Comparison of ENCODE assay signal across 14 cellular contexts in the genomic region with DNA sequence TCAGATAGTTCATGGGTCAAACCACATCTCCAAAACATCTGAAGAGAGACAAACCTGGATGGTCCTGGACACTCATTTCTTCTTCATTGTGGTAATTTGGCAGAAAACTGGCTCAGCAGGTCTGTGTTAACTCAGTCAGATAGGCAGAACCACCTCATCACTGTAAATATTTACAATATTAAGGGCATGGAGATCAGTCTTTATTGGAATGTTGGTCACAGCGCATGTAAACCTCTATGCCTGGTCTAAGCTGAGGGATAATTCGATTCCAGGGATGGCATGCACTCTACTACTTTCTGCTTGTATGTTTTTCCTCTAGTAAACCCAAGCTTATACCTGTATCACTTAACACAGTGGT. TPM values are rescaled to one million over a fixed set of nuclear protein-coding genes. Genes with fewer than 3 reads are reported as not detected.
DNase-seq lines count a peak whose midpoint lies in the region; ATAC-seq, FAIRE-seq and TF ChIP-seq lines count a peak whose summit lies in the region.
"Had no signal": no experiment of that assay in that cellular context is flagged by ENCODE, and none has a peak within 500 bp of the region (broad histone marks: within the 10 kb centered on the region; RNA-seq: fewer than 3 reads in every experiment).

No MANE protein-coding gene starts in this region.

- ATAC-seq in heart left ventricle (no peak), HepG2 (no peak), right lobe of liver (no peak)
- ATAC-seq: CD8-positive, alpha-beta T cell had no signal

- CTCF ChIA-PET in HepG2 (lab: Yijun Ruan, JAX; ENCODE audit: low intra/inter-chr PET ratio, low total read pairs) = interaction anchor here (1.6 to 2.2 kb wide), 4 partner anchors 103 to 421 kb away, joined by 4 to 26 read pairs (median 10); no protein-coding TSS in a partner anchor

- WGBS in heart left ventricle, 4 donors = 68 to 82% (median 76%) methylated on average over 2 of the region's 2 CpGs
- WGBS in HepG2 (ENCODE audit: low lambda C conversion rate) = 32% methylated on average over 2 of the region's 2 CpGs
- 48% methylated on average over 2 of the region's 2 CpGs for WGBS in right lobe of liver (ENCODE audit: insufficient coverage, low coverage, low lambda C conversion rate, missing lambda C conversion rate)

- H3K9ac ChIP-seq in HepG2 (ENCODE audit: insufficient read depth, low read depth, low read length) = no peak overlapping the region
- H3K9ac ChIP-seq: BLaER1 had no signal

- H3K4me1 ChIP-seq in heart left ventricle = peaks cover 0 to 46% (median 12%) of the 10 kb centered on the region in 12 donors
- H3K4me1 ChIP-seq in right atrium auricular region = peaks cover 0 to 22% of the 10 kb centered on the region in 2 donors
- peaks cover 27% of the 10 kb centered on the region for H3K4me1 ChIP-seq in HepG2 (ENCODE audit: insufficient read depth, low read length)
- H3K4me1 ChIP-seq in right lobe of liver = peaks cover 0 to 4% (median 0%) of the 10 kb centered on the region in 4 donors

- H3K9me3 ChIP-seq in heart left ventricle = no peaks in the 10 kb centered on the region
- H3K9me3 ChIP-seq in right atrium auricular region = no peaks in the 10 kb centered on the region
- no peaks in the 10 kb centered on the region for H3K9me3 ChIP-seq in HepG2 (ENCODE audit: low read length)
- H3K9me3 ChIP-seq in right lobe of liver = no peaks in the 10 kb centered on the region
- H3K9me3 ChIP-seq: BLaER1 had no signal

- POLR2A ChIA-PET in HepG2 (lab: Yijun Ruan, JAX) = no interaction called here

- no TSS peak for BruUV-seq in HepG2 (replicated peaks; lab: Mats Ljungman, UMichigan)

- DNase-seq in heart left ventricle (no peak), right atrium auricular region (ENCODE audit: low spot score) (no peak), HepG2 (ENCODE audit: low spot score) (no peak), right lobe of liver (no peak), SIG-M5 (lab: John Stamatoyannopoulos, UW) (no peak)
- no peak for DNase-seq in activated T-cell treated with anti-CD3 and anti-CD28 coated beads, Interleukin-2, amount 50 U/mL, for 24 hours
- DNase-seq: 8988T; Calu3; CD8-positive, alpha-beta T cell; H9 had no signal

- no peak overlapping the region for H3K4me3 ChIP-seq in heart left ventricle
- no peak overlapping the region for H3K4me3 ChIP-seq in right atrium auricular region
- H3K4me3 ChIP-seq in HepG2 (replicated peaks in 1 of 3; ENCODE audit: insufficient read depth in 1 of 3, low read depth in 2 of 3, low read length in 3 of 3) = no peak overlapping the region
- no peak overlapping the region for H3K4me3 ChIP-seq in right lobe of liver
- H3K4me3 ChIP-seq: BLaER1 had no signal

- H3K27me3 ChIP-seq in heart left ventricle (no peaks in the 10 kb centered on the region), right atrium auricular region (no peaks in the 10 kb centered on the region), HepG2 (ENCODE audit: control insufficient read depth in 1 of 2, insufficient read depth in 2 of 2, low read length in 2 of 2) (peaks cover 0 to 8% of the 10 kb centered on the region in 2 experiments; a peak in 2 of 5 replicates), right lobe of liver (no peaks in the 10 kb centered on the region)
- H3K27me3 ChIP-seq: BLaER1 had no signal

- peaks cover 4% of the 10 kb centered on the region for H3K79me2 ChIP-seq in HepG2 (ENCODE audit: insufficient read depth, low read length)

- H3K4me3 Mint-ChIP-seq in activated T-cell treated with anti-CD3 and anti-CD28 coated beads, Interleukin-2, amount 50 U/mL, for 24 hours = no peak overlapping the region
- H3K4me3 Mint-ChIP-seq: CD14-positive monocyte; CD8-positive, alpha-beta T cell; H9 had no signal

- in situ Hi-C loops in HepG2 (cut with HindIII; ENCODE audit: extremely low pct_ligation_motif_present, low pct_unique_long_range_greater_than_20kb) = loop anchor here (10.0 kb wide), 1 partner anchor 138 kb away; no protein-coding TSS in a partner anchor

- no peaks in the 10 kb centered on the region for H4K20me1 ChIP-seq in HepG2 (ENCODE audit: insufficient read depth, low read length)
- H4K20me1 ChIP-seq: BLaER1 had no signal

- H3K36me3 ChIP-seq in heart left ventricle = no peaks in the 10 kb centered on the region
- H3K36me3 ChIP-seq in right atrium auricular region = no peaks in the 10 kb centered on the region
- H3K36me3 ChIP-seq in HepG2 (replicated peaks in 1 of 2; ENCODE audit: control insufficient read depth in 1 of 2, insufficient read depth in 2 of 2, low read length in 2 of 2) = no peaks in the 10 kb centered on the region
- no peaks in the 10 kb centered on the region for H3K36me3 ChIP-seq in right lobe of liver
- H3K36me3 ChIP-seq: BLaER1 had no signal

- no peak overlapping the region for H2AFZ ChIP-seq in HepG2 (ENCODE audit: low read length)

- H3K27me3 Mint-ChIP-seq in activated T-cell treated with anti-CD3 and anti-CD28 coated beads, Interleukin-2, amount 50 U/mL, for 24 hours = no peaks in the 10 kb centered on the region

- TF ChIP-seq RAD21 in HepG2 (CRISPR knock-in tag; IDR thresholded peaks at IDR 0.05) = no peak

- no peak for FAIRE-seq in HepG2 (lab: Jason Lieb, UNC)
- FAIRE-seq: H1 had no signal

- no peaks in the 10 kb centered on the region for H3K9me3 Mint-ChIP-seq in activated T-cell treated with anti-CD3 and anti-CD28 coated beads, Interleukin-2, amount 50 U/mL, for 24 hours
- H3K9me3 Mint-ChIP-seq: CD14-positive monocyte; CD8-positive, alpha-beta T cell; H9 had no signal

- H3K36me3 Mint-ChIP-seq in activated T-cell treated with anti-CD3 and anti-CD28 coated beads, Interleukin-2, amount 50 U/mL, for 24 hours (ENCODE audit: low read depth) = peaks cover 13% of the 10 kb centered on the region

- no peak overlapping the region for H3K27ac Mint-ChIP-seq in activated T-cell treated with anti-CD3 and anti-CD28 coated beads, Interleukin-2, amount 50 U/mL, for 24 hours
- H3K27ac Mint-ChIP-seq: CD14-positive monocyte; CD8-positive, alpha-beta T cell; H9 had no signal

- intact Hi-C loops in heart left ventricle (cut with DNase I) (loop anchor here in 8 of 10 donors (2.0 to 10.0 kb wide), 8 partner anchors 122 to 735 kb away; a partner anchor contains a TSS), HepG2 (cut with micrococcal nuclease; ENCODE audit: unreplicated experiment) (loop anchor here (1.0 kb wide), 2 partner anchors 103 to 137 kb away; no protein-coding TSS in a partner anchor), right lobe of liver (cut with DNase I) (loop anchor here in 1 of 2 donors (10.0 kb wide), 2 partner anchors 138 to 418 kb away; no protein-coding TSS in a partner anchor)

- 0 out of 2 replicates have a peak overlapping the region, but pooled peaks have one; percentile 40 for H3K4me2 ChIP-seq in HepG2 (ENCODE audit: low read depth, low read length)
- H3K4me2 ChIP-seq: BLaER1 had no signal

- peaks cover 31% of the 10 kb centered on the region for H3K4me1 Mint-ChIP-seq in activated T-cell treated with anti-CD3 and anti-CD28 coated beads, Interleukin-2, amount 50 U/mL, for 24 hours (ENCODE audit: low read depth)

- no peak for TF ChIP-seq CTCF in heart left ventricle (IDR thresholded peaks at IDR 0.05)
- TF ChIP-seq CTCF in right atrium auricular region (IDR thresholded peaks at IDR 0.05) = no peak
- TF ChIP-seq CTCF in HepG2 (CRISPR knock-in tag; IDR thresholded peaks at IDR 0.05) = no peak
- no peak for TF ChIP-seq CTCF in right lobe of liver (IDR thresholded peaks at IDR 0.05)
- no peak for TF ChIP-seq CTCF in VCaP (conservative IDR thresholded peaks at IDR 0.05)

- no peak for TF ChIP-seq POLR2A in heart left ventricle (IDR thresholded peaks at IDR 0.05)
- no peak for TF ChIP-seq POLR2A in HepG2 (IDR thresholded peaks at IDR 0.05; ENCODE audit: insufficient read depth in 1 of 2, low read depth in 2 of 2, low read length in 2 of 2)
- no peak for TF ChIP-seq POLR2A in right lobe of liver (IDR thresholded peaks at IDR 0.05)

- TF ChIP-seq EP300 in HepG2 (IDR thresholded peaks at IDR 0.05; ENCODE audit: low read depth in 2 of 2, low read length in 2 of 2) = no peak
- TF ChIP-seq EP300 in HepG2 (CRISPR knock-in tag; IDR thresholded peaks at IDR 0.05; ENCODE audit: borderline replicate concordance) = no peak

- H3K27ac ChIP-seq in heart left ventricle (peak overlapping the region in 9 of 12 donors; percentile 2 to 76 (median 64)), right atrium auricular region (peak overlapping the region in 1 of 2 donors; percentile 89), HepG2 (ENCODE audit: extremely low read length, insufficient read depth, low read length) (no peak overlapping the region), right lobe of liver (no peak overlapping the region), VCaP (peak overlapping the region; percentile 47)
- H3K27ac ChIP-seq: BLaER1 had no signal

RNA-seq across cellular contexts. Expression of a gene that starts 4.0 kb away (rescaled TPM):
- 10 to 100 TPM; 17.0 to 31.9 (median 22.9) TPM for total RNA-seq in heart left ventricle
- 10 to 100 TPM; 20.5 to 27.1 TPM for polyA plus RNA-seq in heart left ventricle
- 10 to 100 TPM; 15.0 to 27.0 TPM for total RNA-seq in right atrium auricular region
- 23.3 and 28.5 TPM in 2 replicates for total RNA-seq in HepG2 (2016; rRNA removed; fragmentation: Illumina TruSeq; extraction: Trizol)
- 12.0 and 14.1 TPM in 2 replicates for total RNA-seq in HepG2 (2016; cell fraction: cytosol; rRNA removed; fragmentation: Illumina TruSeq; extraction: Trizol; ENCODE audit: low read depth)
- total RNA-seq in HepG2 (2016; cell fraction: insoluble cytoplasmic fraction; rRNA removed; fragmentation: Illumina TruSeq; extraction: Trizol) = 25.7 and 25.9 TPM in 2 replicates
- total RNA-seq in HepG2 (2016; cell fraction: membrane; rRNA removed; fragmentation: Illumina TruSeq; extraction: Trizol) = 18.1 and 20.7 TPM in 2 replicates
- 38.3 and 38.4 TPM in 2 replicates for total RNA-seq in HepG2 (2016; cell fraction: nucleus; rRNA removed; fragmentation: Illumina TruSeq; extraction: Trizol)
- 24.3 and 30.8 TPM in 2 replicates for polyA plus RNA-seq in HepG2 (2011; rRNA removed)
- 14.7 and 17.2 TPM in 2 replicates for polyA plus RNA-seq in HepG2 (2011; cell fraction: cytosol; rRNA removed)
- polyA plus RNA-seq in HepG2 (2011; cell fraction: nucleus; rRNA removed) = 14.9 and 19.7 TPM in 2 replicates
- 18.4 and 21.3 TPM in 2 replicates for polyA plus RNA-seq in HepG2 (2012)
- polyA plus RNA-seq in HepG2 (2016; cell fraction: cytosol; fragmentation: Illumina TruSeq; extraction: Trizol; ENCODE audit: low read depth) = 10.6 and 14.9 TPM in 2 replicates
- 37.2 and 41.0 TPM in 2 replicates for polyA plus RNA-seq in HepG2 (2016; cell fraction: insoluble cytoplasmic fraction; fragmentation: Illumina TruSeq; extraction: Trizol; ENCODE audit: low read depth)
- 14.6 and 19.3 TPM in 2 replicates for polyA plus RNA-seq in HepG2 (2016; cell fraction: membrane; fragmentation: Illumina TruSeq; extraction: Trizol; ENCODE audit: low read depth)
- polyA plus RNA-seq in HepG2 (2016; cell fraction: nucleus; fragmentation: Illumina TruSeq; extraction: Trizol; ENCODE audit: insufficient read depth, low read depth) = 27.9 and 28.4 TPM in 2 replicates
- polyA minus RNA-seq in HepG2 (2011; rRNA and poly(A)+ RNA removed; ENCODE audit: low replicate concordance) = 32.1 and 53.3 TPM in 2 replicates
- 8.5 and 11.2 TPM in 2 replicates for polyA minus RNA-seq in HepG2 (2011; cell fraction: cytosol; rRNA and poly(A)+ RNA removed)
- polyA minus RNA-seq in HepG2 (2011; cell fraction: nucleus; rRNA and poly(A)+ RNA removed) = 56.8 and 61.8 TPM in 2 replicates
- 10 to 100 TPM in 2 of 6 experiments, 1 to 10 TPM in 4; 7.8 to 16.0 (median 9.7) TPM for total RNA-seq in right lobe of liver

Comparison
In these comparisons a context has a peak if more than half of its experiments do, and no peak if none do; other contexts are left out.
1. H3K27ac ChIP-seq: peak in heart left ventricle (9 of 12) and VCaP (single experiment); none in HepG2 (single experiment) and right lobe of liver (0 of 3).